ENCODE assay signal across 1 cellular context in genomic region chr1:154993572-154994268, GRCh38.
TF ChIP-seq lines count a peak whose summit lies in the region.

A gene with protein sequence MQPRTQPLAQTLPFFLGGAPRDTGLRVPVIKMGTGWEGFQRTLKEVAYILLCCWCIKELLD (plus strand): TSS chr1:154993586. CDS start chr1:154993608, 22 bp downstream.

TF ChIP-seq in IMR-90, 13 proteins besides CTCF, POLR2A, EP300 and RAD21:
- TF ChIP-seq FOS (IDR thresholded peaks at IDR 0.05; ENCODE audit: low read depth, low read length) (no peak), MAFK (IDR thresholded peaks at IDR 0.05; ENCODE audit: low read depth, low read length) (no peak), MXI1 (IDR thresholded peaks at IDR 0.05; ENCODE audit: borderline replicate concordance, low read depth, low read length) (no peak), RFX5 (IDR thresholded peaks at IDR 0.05; ENCODE audit: low read depth, low read length) (no peak), SMC3 (IDR thresholded peaks at IDR 0.05; ENCODE audit: low read depth, low read length) (no peak), BHLHE40 (IDR thresholded peaks at IDR 0.05; ENCODE audit: low read depth, low read length) (no peak), CEBPB (IDR thresholded peaks at IDR 0.05; ENCODE audit: low read depth, low read length) (no peak), RCOR1 (IDR thresholded peaks at IDR 0.05; ENCODE audit: insufficient replicate concordance, low read length) (no peak), MAZ (IDR thresholded peaks at IDR 0.05; ENCODE audit: borderline replicate concordance, low read depth, low read length) (no peak), ELK1 (IDR thresholded peaks at IDR 0.05; ENCODE audit: borderline replicate concordance, low read depth, low read length) (no peak), NFE2L2 (IDR thresholded peaks at IDR 0.05; ENCODE audit: low read depth, low read length) (no peak), CHD1 (IDR thresholded peaks at IDR 0.05; ENCODE audit: low read depth, low read length) (no peak)
- TF ChIP-seq, protein P1, sequence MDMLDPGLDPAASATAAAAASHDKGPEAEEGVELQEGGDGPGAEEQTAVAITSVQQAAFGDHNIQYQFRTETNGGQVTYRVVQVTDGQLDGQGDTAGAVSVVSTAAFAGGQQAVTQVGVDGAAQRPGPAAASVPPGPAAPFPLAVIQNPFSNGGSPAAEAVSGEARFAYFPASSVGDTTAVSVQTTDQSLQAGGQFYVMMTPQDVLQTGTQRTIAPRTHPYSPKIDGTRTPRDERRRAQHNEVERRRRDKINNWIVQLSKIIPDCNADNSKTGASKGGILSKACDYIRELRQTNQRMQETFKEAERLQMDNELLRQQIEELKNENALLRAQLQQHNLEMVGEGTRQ (IDR thresholded peaks at IDR 0.05; ENCODE audit: low read depth, low read length): no peak
